In genomic region chr22:32991353-32992115, GRCh38 we compare ENCODE assay signal across 13 cellular contexts.
A peak's percentile ranks its signal among the peaks of the same experiment; 100 is the strongest.
DNase-seq lines count a peak whose midpoint lies in the region; ATAC-seq and TF ChIP-seq lines count a peak whose summit lies in the region.
"Had no signal": no experiment of that assay in that cellular context is flagged by ENCODE, and none has a peak within 500 bp of the region (broad histone marks: within the 10 kb centered on the region; RNA-seq: fewer than 3 reads in every experiment).

No MANE protein-coding gene starts in this region.

- in situ Hi-C loops in G401 (cut with HindIII; ENCODE audit: low sequenced_read_pairs), result no loop called here

- H3K27me3 ChIP-seq in psoas muscle (ENCODE audit: insufficient read depth in 3 of 3, low read length in 2 of 3), result peaks cover 0 to 18% (median 5%) of the 10 kb centered on the region in 3 donors

- H3K4me3 ChIP-seq in fibroblast of pulmonary artery (replicated peaks; ENCODE audit: low read depth, low read length), result no peak overlapping the region
- no peak overlapping the region for H3K4me3 ChIP-seq in psoas muscle

- no peak overlapping the region for H3K27ac ChIP-seq in psoas muscle

- no peaks in the 10 kb centered on the region for H3K9me3 ChIP-seq in psoas muscle

- H3K36me3 ChIP-seq in psoas muscle (ENCODE audit: insufficient read depth in 1 of 2, low read depth in 1 of 2), result no peaks in the 10 kb centered on the region

- ATAC-seq in psoas muscle (peak in 2 of 4 donors; percentile 46 to 67), GM19395 (IDR thresholded peaks at IDR 0.05; ENCODE audit: unreplicated experiment) (no peak), GM19463 (IDR thresholded peaks at IDR 0.05; ENCODE audit: unreplicated experiment) (no peak)

- H3K4me1 ChIP-seq in psoas muscle, result no peaks in the 10 kb centered on the region

- intact Hi-C loops in psoas muscle (cut with DNase I), result loop anchor here in 1 of 2 donors (10.0 kb wide), 1 partner anchor 197 kb away; no protein-coding TSS in a partner anchor

- 30 to 43% (median 39%) methylated on average over 12 of the region's 12 CpGs for WGBS in psoas muscle, 3 donors

- DNase-seq in G401 (ENCODE audit: low spot score) (peak; percentile 12), NCI-H69 (lab: John Stamatoyannopoulos, UW) (peak; percentile 75), fibroblast of pulmonary artery (ENCODE audit: low read depth) (peak; percentile 10), psoas muscle (peak; percentile 79 to 89), dermis blood vessel endothelial cell (no peak), epidermal melanocyte (ENCODE audit: insufficient read length, low spot score) (no peak)
- DNase-seq: activated T-cell treated with anti-CD3 and anti-CD28 coated beads for 4 hours; aorta; CD4-positive, CD25-positive, alpha-beta regulatory T cell; MM.1S; stimulated activated CD4-positive, alpha-beta T cell treated with anti-CD3 and anti-CD28 coated beads, Interleukin-4, amount 100 ng/mL, for 4 hours had no signal

- TF ChIP-seq CTCF in fibroblast of pulmonary artery (IDR thresholded peaks at IDR 0.05; ENCODE audit: low read length, missing control alignments), result no peak
- TF ChIP-seq CTCF in psoas muscle (IDR thresholded peaks at IDR 0.05), result no peak

Comparison
In these comparisons a context has a peak if more than half of its experiments do, and no peak if none do; other contexts are left out.
1. DNase-seq: peak in G401 (single experiment), NCI-H69 (single experiment), fibroblast of pulmonary artery (single experiment) and psoas muscle (2 of 2); none in dermis blood vessel endothelial cell (single experiment) and epidermal melanocyte (single experiment).